Comparison of ENCODE assay signal across 1 cellular context in the genomic region with DNA sequence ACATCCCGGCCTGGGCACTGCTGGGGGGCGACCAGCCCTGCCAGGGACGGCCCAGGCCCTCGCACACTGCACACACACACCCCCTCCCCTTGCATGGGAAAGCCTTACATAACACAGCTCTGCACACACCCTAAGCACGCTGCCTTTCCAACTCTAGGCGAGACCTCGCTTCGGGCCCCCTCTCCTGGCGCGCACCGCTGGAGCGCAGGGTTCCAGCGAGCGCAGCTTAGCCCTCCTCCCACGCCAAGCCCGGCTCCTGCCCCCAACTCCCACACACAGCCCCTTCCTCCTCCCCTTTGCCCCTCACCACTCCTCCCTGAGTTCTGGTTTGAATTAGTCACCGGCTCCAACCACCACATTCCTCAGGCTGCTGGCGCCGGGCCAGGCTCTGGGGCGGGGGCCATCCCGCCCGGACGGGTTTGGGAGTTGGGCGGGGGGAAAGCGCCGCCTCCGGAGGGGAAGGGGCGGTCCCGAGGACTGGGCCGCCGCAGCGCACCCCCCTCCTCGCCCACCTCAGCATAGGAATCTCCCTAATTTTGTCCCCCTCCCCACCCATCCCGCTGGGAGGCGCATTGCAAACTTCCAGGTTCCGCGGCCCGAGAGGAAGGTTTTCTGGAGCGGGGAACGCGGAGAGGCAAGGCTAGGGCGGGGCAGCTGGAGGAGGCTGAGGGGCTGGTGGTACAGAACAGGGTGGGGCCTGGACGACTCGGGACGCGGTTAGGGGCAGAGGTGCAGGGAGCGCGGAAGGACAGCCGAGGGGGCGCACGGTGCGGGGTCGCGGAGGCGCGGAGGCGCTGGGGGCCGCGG.
TF ChIP-seq lines count a peak whose summit lies in the region.

No MANE protein-coding gene starts in this region.

TF ChIP-seq in Ishikawa, 13 proteins besides CTCF, POLR2A, EP300 and RAD21 (continued from another document):
- TF ChIP-seq FOXM1 (IDR thresholded peaks at IDR 0.05; ENCODE audit: borderline replicate concordance, low read depth) = no peak
- peak; percentile 99 for TF ChIP-seq NFIC (IDR thresholded peaks at IDR 0.05)
- TF ChIP-seq YY1 (IDR thresholded peaks at IDR 0.05; ENCODE audit: low read depth) = no peak; the same call in 1 of the 2 replicates
- peak; percentile 87 for TF ChIP-seq TEAD4 (IDR thresholded peaks at IDR 0.05)
